ENCODE assay signal across 26 cellular contexts in genomic region chr2:39065616-39066015, GRCh38. TPM values are rescaled to one million over a fixed set of nuclear protein-coding genes. Genes with fewer than 3 reads are reported as not detected.
DNase-seq lines count a peak whose midpoint lies in the region; ATAC-seq and TF ChIP-seq lines count a peak whose summit lies in the region.
"Had no signal": no experiment of that assay in that cellular context is flagged by ENCODE, and none has a peak within 500 bp of the region (broad histone marks: within the 10 kb centered on the region; RNA-seq: fewer than 3 reads in every experiment).

No MANE protein-coding gene starts in this region.

- no peak overlapping the region for H3K4me3 ChIP-seq in CD4-positive, CD25-positive, alpha-beta regulatory T cell (ENCODE audit: low read depth, low read length)
- no peak overlapping the region for H3K4me3 ChIP-seq in CD4-positive, alpha-beta memory T cell (ENCODE audit: low read length in 2 of 2)
- no peak overlapping the region for H3K4me3 ChIP-seq in fibroblast of mammary gland (ENCODE audit: control insufficient read depth, low read depth, low read length)
- H3K4me3 ChIP-seq: colonic mucosa, esophagus muscularis mucosa, gastroesophageal sphincter, SJCRH30, stomach, tibial artery had no signal

- intact Hi-C loops in CD4-positive, alpha-beta memory T cell (cut with micrococcal nuclease): no loop called here

- H3K4me3 Mint-ChIP-seq in CD4-positive, CD25-positive, alpha-beta regulatory T cell: no peak overlapping the region
- H3K4me3 Mint-ChIP-seq in CD4-positive, alpha-beta memory T cell: no peak overlapping the region
- H3K4me3 Mint-ChIP-seq in activated CD8-positive, alpha-beta T cell treated with anti-CD3 and anti-CD28 coated beads, Interleukin-2, amount 10 ng/mL, durations not matched to agents 7 days and 5 days: no peak overlapping the region
- H3K4me3 Mint-ChIP-seq: neural crest cell had no signal

- H3K9me3 ChIP-seq in CD4-positive, CD25-positive, alpha-beta regulatory T cell (ENCODE audit: control insufficient read depth in 2 of 2, low read length in 2 of 2): no peaks in the 10 kb centered on the region
- H3K9me3 ChIP-seq in CD4-positive, alpha-beta memory T cell (ENCODE audit: control insufficient read depth in 1 of 2, low read length in 2 of 2): no peaks in the 10 kb centered on the region
- H3K9me3 ChIP-seq: colonic mucosa, esophagus muscularis mucosa, gastroesophageal sphincter, SJCRH30, stomach, tibial artery had no signal

- CTCF ChIA-PET in CD4-positive, alpha-beta memory T cell (lab: Charles Lee; ENCODE audit: partially characterized antibody): interaction anchor here (1.0 to 15.1 kb wide), 2 partner anchors 8 to 162 kb away, joined by 3 to 371 read pairs; no protein-coding TSS in a partner anchor
- CTCF ChIA-PET in activated CD8-positive, alpha-beta T cell treated with anti-CD3 and anti-CD28 coated beads, Interleukin-2, amount 10 ng/mL, durations not matched to agents 7 days and 5 days (lab: Charles Lee): interaction anchor here (1.1 to 16.6 kb wide), 2 partner anchors 163 to 185 kb away, joined by 3 to 282 read pairs; no protein-coding TSS in a partner anchor

- no peak for TF ChIP-seq CTCF in fibroblast of mammary gland (conservative IDR thresholded peaks at IDR 0.05; ENCODE audit: control insufficient read depth, insufficient read depth, low read depth, low read length)

- no peaks in the 10 kb centered on the region for H3K36me3 Mint-ChIP-seq in CD4-positive, CD25-positive, alpha-beta regulatory T cell
- peaks cover 7 to 17% of the 10 kb centered on the region in 2 donors for H3K36me3 Mint-ChIP-seq in CD4-positive, alpha-beta memory T cell
- H3K36me3 Mint-ChIP-seq in activated CD8-positive, alpha-beta T cell treated with anti-CD3 and anti-CD28 coated beads, Interleukin-2, amount 10 ng/mL, durations not matched to agents 7 days and 5 days (ENCODE audit: low read depth): peaks cover 60% of the 10 kb centered on the region

- no peaks in the 10 kb centered on the region for H3K9me3 Mint-ChIP-seq in CD4-positive, CD25-positive, alpha-beta regulatory T cell
- H3K9me3 Mint-ChIP-seq in CD4-positive, alpha-beta memory T cell: no peaks in the 10 kb centered on the region
- H3K9me3 Mint-ChIP-seq in activated CD8-positive, alpha-beta T cell treated with anti-CD3 and anti-CD28 coated beads, Interleukin-2, amount 10 ng/mL, durations not matched to agents 7 days and 5 days (ENCODE audit: insufficient read depth): no peaks in the 10 kb centered on the region
- H3K9me3 Mint-ChIP-seq: neural crest cell had no signal

- ATAC-seq in CD4-positive, CD25-positive, alpha-beta regulatory T cell (ENCODE audit: low read depth in 2 of 2): no peak
- no peak for ATAC-seq in activated CD8-positive, alpha-beta T cell treated with anti-CD3 and anti-CD28 coated beads, Interleukin-2, amount 10 ng/mL, durations not matched to agents 7 days and 5 days
- ATAC-seq in HG02798 (IDR thresholded peaks at IDR 0.05; ENCODE audit: poor library complexity, unreplicated experiment) (no peak), HG03439 (IDR thresholded peaks at IDR 0.05; ENCODE audit: unreplicated experiment) (no peak)
- ATAC-seq: gastroesophageal sphincter, left ventricle myocardium superior, sciatic nerve had no signal

- peaks cover 21 to 29% (median 26%) of the 10 kb centered on the region in 4 donors for H3K4me1 Mint-ChIP-seq in CD4-positive, CD25-positive, alpha-beta regulatory T cell
- H3K4me1 Mint-ChIP-seq in CD4-positive, alpha-beta memory T cell: peaks cover 15 to 28% (median 25%) of the 10 kb centered on the region in 4 donors
- H3K4me1 Mint-ChIP-seq in activated CD8-positive, alpha-beta T cell treated with anti-CD3 and anti-CD28 coated beads, Interleukin-2, amount 10 ng/mL, durations not matched to agents 7 days and 5 days (ENCODE audit: low read depth): peaks cover 44% of the 10 kb centered on the region

- no peak overlapping the region for H3K27ac ChIP-seq in CD4-positive, CD25-positive, alpha-beta regulatory T cell (ENCODE audit: insufficient read depth, low read length, poor library complexity, severe bottlenecking)
- no peak overlapping the region for H3K27ac ChIP-seq in CD4-positive, alpha-beta memory T cell (ENCODE audit: low read depth, low read length)
- H3K27ac ChIP-seq: colonic mucosa, esophagus muscularis mucosa, gastroesophageal sphincter, SJCRH30, stomach, tibial artery had no signal

- POLR2A ChIA-PET in CD4-positive, alpha-beta memory T cell (lab: Charles Lee; ENCODE audit: partially characterized antibody): interaction anchor here (1.0 to 1.3 kb wide), 2 partner anchors 47 to 55 kb away, joined by 3 read pairs; partner anchors contain the start of gene SOS1
- POLR2A ChIA-PET in activated CD8-positive, alpha-beta T cell treated with anti-CD3 and anti-CD28 coated beads, Interleukin-2, amount 10 ng/mL, durations not matched to agents 7 days and 5 days (lab: Charles Lee): interaction anchor here (0.6 to 1.0 kb wide), 2 partner anchors 19 to 314 kb away, joined by 3 read pairs; partner anchors contain the start of gene SRSF7

- H3K27me3 ChIP-seq in CD4-positive, CD25-positive, alpha-beta regulatory T cell (ENCODE audit: control insufficient read depth, insufficient read depth, low read length): no peaks in the 10 kb centered on the region
- no peaks in the 10 kb centered on the region for H3K27me3 ChIP-seq in CD4-positive, alpha-beta memory T cell (ENCODE audit: insufficient read depth, low read length)
- H3K27me3 ChIP-seq: colonic mucosa, esophagus muscularis mucosa, gastroesophageal sphincter, SJCRH30, stomach, tibial artery had no signal

- peaks cover 19% of the 10 kb centered on the region for H3K36me3 ChIP-seq in CD4-positive, CD25-positive, alpha-beta regulatory T cell (ENCODE audit: control insufficient read depth, insufficient read depth, low read length)
- peaks cover 10% of the 10 kb centered on the region for H3K36me3 ChIP-seq in CD4-positive, alpha-beta memory T cell (ENCODE audit: insufficient read depth, low read length)
- H3K36me3 ChIP-seq: colonic mucosa had no signal

- H3K4me1 ChIP-seq in CD4-positive, CD25-positive, alpha-beta regulatory T cell (ENCODE audit: control insufficient read depth, insufficient read depth, low read length, poor library complexity, severe bottlenecking): no peaks in the 10 kb centered on the region
- peaks cover 8% of the 10 kb centered on the region for H3K4me1 ChIP-seq in CD4-positive, alpha-beta memory T cell (ENCODE audit: insufficient read depth, low read length)
- H3K4me1 ChIP-seq: colonic mucosa, SJCRH30 had no signal

- DNase-seq in CD4-positive, CD25-positive, alpha-beta regulatory T cell: no peak
- DNase-seq in CD4-positive, alpha-beta memory T cell: no peak
- DNase-seq in activated CD8-positive, alpha-beta T cell treated with anti-CD3 and anti-CD28 coated beads, Interleukin-2, amount 10 ng/mL, durations not matched to agents 7 days and 5 days: no peak
- DNase-seq in fibroblast of mammary gland (ENCODE audit: low read depth) (peak; percentile 40), pons (ENCODE audit: low spot score) (no peak)
- DNase-seq: activated CD4-positive, alpha-beta T cell treated with anti-CD3 and anti-CD28 coated beads for 1 hour; activated gamma-delta T cell; amniotic stem cell; colonic mucosa; DMS53; effector memory CD4-positive, alpha-beta T cell; hypothalamus; left ventricle myocardium superior; NCI-H1694 treated with DMSO at 0.1 percent for 48 hours; NCI-H526 treated with DMSO at 0.1 percent for 48 hours; posterior cingulate gyrus; SJCRH30; stimulated activated CD4-positive, alpha-beta T cell treated with anti-CD3 and anti-CD28 coated beads, Interleukin-4, amount 100 ng/mL, for 4 hours; stomach; tibial artery had no signal

- peak overlapping the region; percentile 6 to 83 (median 41) for H3K27ac Mint-ChIP-seq in CD4-positive, CD25-positive, alpha-beta regulatory T cell
- peak overlapping the region; percentile 5 to 87 (median 45) for H3K27ac Mint-ChIP-seq in CD4-positive, alpha-beta memory T cell
- H3K27ac Mint-ChIP-seq in activated CD8-positive, alpha-beta T cell treated with anti-CD3 and anti-CD28 coated beads, Interleukin-2, amount 10 ng/mL, durations not matched to agents 7 days and 5 days: peak overlapping the region; percentile 54

- H3K27me3 Mint-ChIP-seq in CD4-positive, CD25-positive, alpha-beta regulatory T cell: no peaks in the 10 kb centered on the region
- H3K27me3 Mint-ChIP-seq in CD4-positive, alpha-beta memory T cell: no peaks in the 10 kb centered on the region
- no peaks in the 10 kb centered on the region for H3K27me3 Mint-ChIP-seq in activated CD8-positive, alpha-beta T cell treated with anti-CD3 and anti-CD28 coated beads, Interleukin-2, amount 10 ng/mL, durations not matched to agents 7 days and 5 days (ENCODE audit: low read depth)

RNA-seq across cellular contexts. Expression of gene SOS1, which starts 55.2 kb away (rescaled TPM):
- 50.4 TPM for total RNA-seq in CD4-positive, CD25-positive, alpha-beta regulatory T cell
- 10 to 100 TPM in 3 of 4 donors, 1 to 10 TPM in 1; 5.5 to 15.2 (median 11.9) TPM for polyA plus RNA-seq in CD4-positive, CD25-positive, alpha-beta regulatory T cell
- total RNA-seq in CD4-positive, alpha-beta memory T cell: 100 to 1,000 TPM in 1 of 2 experiments, 10 to 100 TPM in 1; 94.4 to 103 TPM
- polyA plus RNA-seq in CD4-positive, alpha-beta memory T cell: 10 to 100 TPM in 1 of 2 donors, 1 to 10 TPM in 1; 5.7 to 25.6 TPM
- total RNA-seq in activated CD8-positive, alpha-beta T cell treated with anti-CD3 and anti-CD28 coated beads, Interleukin-2, amount 10 ng/mL, durations not matched to agents 7 days and 5 days: 100 to 1,000 TPM; 209 to 243 TPM
